In the genomic region with DNA sequence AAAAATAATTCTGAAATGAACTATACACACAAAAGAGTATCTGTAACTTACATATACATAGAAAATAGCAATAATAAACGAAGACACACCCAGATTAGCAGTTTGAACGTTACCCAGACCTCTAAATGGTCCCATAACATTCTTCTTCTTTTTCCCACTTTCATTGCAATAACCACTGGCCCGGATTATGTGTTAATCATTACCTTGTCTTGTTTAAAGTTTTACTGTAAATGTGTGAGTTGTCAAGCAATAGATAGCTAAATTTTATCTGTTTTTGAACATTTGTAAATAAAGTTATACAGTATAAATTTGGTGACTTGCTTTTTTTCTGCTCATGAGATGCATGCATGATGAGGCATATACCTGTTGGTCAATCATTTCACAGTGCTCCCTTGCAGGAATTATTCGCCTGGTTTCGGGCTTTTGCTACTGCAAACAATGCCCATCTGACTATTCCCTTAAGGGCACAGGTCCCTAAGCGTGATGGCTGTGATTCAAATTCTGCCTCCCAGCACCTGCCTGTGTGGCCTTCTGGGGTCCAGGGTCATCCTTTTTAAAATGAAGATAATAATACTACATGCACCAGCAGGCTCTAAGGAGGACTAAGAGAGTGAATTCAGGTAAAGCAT, we compare ENCODE assay signal across 1 cellular context.
TF ChIP-seq lines count a peak whose summit lies in the region.

No MANE protein-coding gene starts in this region.

TF ChIP-seq in HepG2, 621 proteins besides CTCF, POLR2A, EP300 and RAD21 (continued from another document):
- TF ChIP-seq MED8 (CRISPR knock-in tag; IDR thresholded peaks at IDR 0.05; ENCODE audit: insufficient replicate concordance) (no peak), ZNF552 (CRISPR knock-in tag; IDR thresholded peaks at IDR 0.05; ENCODE audit: borderline replicate concordance) (no peak)
